ENCODE assay signal across 21 cellular contexts in the genomic region with DNA sequence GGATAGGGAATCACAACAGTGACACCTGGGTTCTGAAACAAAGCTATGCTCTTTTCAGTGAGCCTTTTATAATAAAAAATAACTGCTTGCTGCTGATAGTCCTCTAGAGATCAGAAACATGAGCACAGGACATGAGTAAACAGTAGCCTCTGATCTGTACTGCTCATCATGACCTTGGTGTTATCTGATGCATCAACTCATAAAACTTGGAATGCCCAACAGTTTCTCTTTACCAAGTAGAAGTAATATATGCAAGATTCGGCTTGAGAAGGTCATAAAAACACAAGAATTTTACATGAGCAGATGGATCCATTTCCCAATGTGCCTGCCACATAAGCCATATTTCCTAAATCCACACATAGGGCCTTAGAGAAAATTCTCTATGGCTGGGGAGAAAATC.
"Had no signal": no experiment of that assay in that cellular context is flagged by ENCODE, and none has a peak within 500 bp of the region (broad histone marks: within the 10 kb centered on the region; RNA-seq: fewer than 3 reads in every experiment).

No MANE protein-coding gene starts in this region.

- H3K4me3 ChIP-seq: ascending aorta, breast epithelium, hepatocyte, left ventricle myocardium inferior, mucosa of descending colon, skin epidermis, tibial artery, vagina had no signal

- H3K9me3 ChIP-seq: ascending aorta, breast epithelium, mucosa of descending colon, tibial artery, vagina had no signal

- H3K4me1 ChIP-seq: ascending aorta, breast epithelium, left ventricle myocardium inferior, tibial artery, vagina had no signal

- H3K27me3 ChIP-seq: ascending aorta, breast epithelium, hepatocyte, tibial artery, vagina had no signal

- H3K36me3 ChIP-seq: ascending aorta, breast epithelium, left ventricle myocardium inferior, tibial artery, vagina had no signal

- DNase-seq: activated CD4-positive, alpha-beta T cell treated with anti-CD3 and anti-CD28 coated beads for 1 hour; activated CD4-positive, alpha-beta T cell treated with anti-CD3 and anti-CD28 coated beads, Interleukin-2, amount 50 U/mL, for 48 hours; activated naive CD4-positive, alpha-beta T cell treated with anti-CD3 and anti-CD28 coated beads for 36 hours; activated naive CD8-positive, alpha-beta T cell treated with anti-CD3 and anti-CD28 coated beads, Interleukin-2, amount 50 U/mL, for 24 hours; cerebellar nuclear complex; effector memory CD4-positive, alpha-beta T cell; islet precursor cell; left ventricle myocardium inferior; mucosa of descending colon; nucleus accumbens; posterior cingulate gyrus; stimulated activated CD4-positive, alpha-beta T cell treated with anti-CD3 and anti-CD28 coated beads, Interleukin-4, amount 100 ng/mL, for 24 hours; stimulated activated naive CD4-positive, alpha-beta T cell; T1000; tibial artery had no signal

- ATAC-seq: activated naive CD8-positive, alpha-beta T cell treated with anti-CD3 and anti-CD28 coated beads, Interleukin-2, amount 50 U/mL, for 24 hours; mucosa of descending colon; natural killer cell treated with Interleukin-12 subunit alpha and Interleukin-12 subunit beta and Interleukin-15 and Interleukin-18, amount 100 ng/mL, for 72 hours had no signal

- H3K27ac ChIP-seq: ascending aorta, breast epithelium, left ventricle myocardium inferior, skin epidermis, tibial artery, vagina had no signal
